Comparison of ENCODE assay signal across 11 cellular contexts in genomic region chr2:20103514-20103913, GRCh38. TPM values are rescaled to one million over a fixed set of nuclear protein-coding genes. Genes with fewer than 3 reads are reported as not detected.
A peak's percentile ranks its signal among the peaks of the same experiment; 100 is the strongest.
DNase-seq lines count a peak whose midpoint lies in the region; ATAC-seq and TF ChIP-seq lines count a peak whose summit lies in the region.
"Had no signal": no experiment of that assay in that cellular context is flagged by ENCODE, and none has a peak within 500 bp of the region (broad histone marks: within the 10 kb centered on the region; RNA-seq: fewer than 3 reads in every experiment).

No MANE protein-coding gene starts in this region.

- CTCF ChIA-PET in AG04449 (lab: Yijun Ruan, JAX) (interaction anchor here (0.8 to 8.0 kb wide), 18 partner anchors 8 to 220 kb away, joined by 3 to 93 read pairs (median 4); partner anchors contain the start of genes MATN3 and SDC1), PC-9 (lab: Charles Lee) (interaction anchor here (0.6 kb wide), 1 partner anchor 129 kb away, joined by 4 read pairs; no protein-coding TSS in a partner anchor)

- H3K27me3 Mint-ChIP-seq in GM23338 (ENCODE audit: insufficient read depth, low read depth, poor library complexity) = peaks cover 21% of the 10 kb centered on the region

- H3K4me3 Mint-ChIP-seq in GM23338 = no peak overlapping the region
- H3K4me3 Mint-ChIP-seq: activated T-helper 17 cell treated with anti-CD3 and anti-CD28 coated beads, Interleukin-2, amount 50 U/mL, for 72 hours; natural killer cell; T-cell had no signal

- no peaks in the 10 kb centered on the region for H3K36me3 ChIP-seq in GM23338 (ENCODE audit: insufficient read depth)
- no peaks in the 10 kb centered on the region for H3K36me3 ChIP-seq in PC-9 (ENCODE audit: low read depth)

- peaks cover 6% of the 10 kb centered on the region; the same call in 1 of the 3 replicates for H3K36me3 Mint-ChIP-seq in GM23338 (ENCODE audit: low read depth)
- H3K36me3 Mint-ChIP-seq: natural killer cell had no signal

- H3F3A ChIP-seq in GM23338 (replicated peaks; ENCODE audit: low read depth) (no peaks in the 10 kb centered on the region), PC-9 (ENCODE audit: insufficient read depth, low read depth) (no peaks in the 10 kb centered on the region)

- H3K4me1 Mint-ChIP-seq in GM23338 = peaks cover 3% of the 10 kb centered on the region
- H3K4me1 Mint-ChIP-seq: activated T-helper 17 cell treated with anti-CD3 and anti-CD28 coated beads, Interleukin-2, amount 50 U/mL, for 72 hours had no signal

- peaks cover 7% of the 10 kb centered on the region for H3K9me3 Mint-ChIP-seq in GM23338
- H3K9me3 Mint-ChIP-seq: natural killer cell had no signal

- no peak for DNase-seq in AG04449 (ENCODE audit: low read depth, low spot score)
- peak; percentile 30 for DNase-seq in GM23338 (ENCODE audit: low spot score)
- DNase-seq in PC-9 = no peak
- DNase-seq in fibroblast of the aortic adventitia (ENCODE audit: low read depth) = no peak
- DNase-seq in stimulated activated CD4-positive, alpha-beta T cell treated with anti-CD3 and anti-CD28 coated beads, Interleukin-2, amount 100 ng/mL, for 24 hours = no peak
- DNase-seq in NCI-H2081 (lab: John Stamatoyannopoulos, UW) = no peak
- no peak for DNase-seq in dorsolateral prefrontal cortex
- DNase-seq: natural killer cell, T-cell had no signal

- H4K20me1 ChIP-seq in GM23338 (replicated peaks; ENCODE audit: insufficient read depth) = no peaks in the 10 kb centered on the region
- no peaks in the 10 kb centered on the region for H4K20me1 ChIP-seq in PC-9 (ENCODE audit: insufficient read depth)

- no peaks in the 10 kb centered on the region for H3K9me2 ChIP-seq in GM23338 (ENCODE audit: insufficient read depth)
- H3K9me2 ChIP-seq in PC-9 (ENCODE audit: insufficient read depth) = no peaks in the 10 kb centered on the region

- H3K4me2 ChIP-seq in GM23338 (no peak overlapping the region), PC-9 (no peak overlapping the region)

- no TSS peak for BruUV-seq in PC-9 (replicated peaks; lab: Mats Ljungman, UMichigan)

- ATAC-seq in GM23338 = no peak
- ATAC-seq in HG02870 (IDR thresholded peaks at IDR 0.05; ENCODE audit: unreplicated experiment) = no peak
- ATAC-seq: activated T-helper 17 cell treated with anti-CD3 and anti-CD28 coated beads, Interleukin-2, amount 50 U/mL, for 72 hours; natural killer cell; T-cell had no signal

- H3K4me3 ChIP-seq in AG04449 (ENCODE audit: low read depth, low read length) = no peak overlapping the region
- H3K4me3 ChIP-seq in GM23338 = no peak overlapping the region
- H3K4me3 ChIP-seq in PC-9 = no peak overlapping the region
- no peak overlapping the region for H3K4me3 ChIP-seq in fibroblast of the aortic adventitia (ENCODE audit: low read depth, low read length)
- no peak overlapping the region for H3K4me3 ChIP-seq in dorsolateral prefrontal cortex

- no peak overlapping the region for H2AFZ ChIP-seq in GM23338
- H2AFZ ChIP-seq in PC-9 = no peak overlapping the region

- intact Hi-C loops in PC-9 (cut with micrococcal nuclease; ENCODE audit: unreplicated experiment) = loop anchor here (1.0 to 10.0 kb wide), 2 partner anchors 188 to 541 kb away; no protein-coding TSS in a partner anchor
- intact Hi-C loops in dorsolateral prefrontal cortex (cut with DNase I) = no loop called here

- POLR2A ChIA-PET in AG04449 (lab: Yijun Ruan, JAX) (no interaction called here), PC-9 (lab: Charles Lee; ENCODE audit: unreplicated experiment) (no interaction called here)

- no peak overlapping the region for H3K27ac Mint-ChIP-seq in GM23338
- H3K27ac Mint-ChIP-seq: activated T-helper 17 cell treated with anti-CD3 and anti-CD28 coated beads, Interleukin-2, amount 50 U/mL, for 72 hours; natural killer cell; T-cell had no signal

- H3K9me3 ChIP-seq in PC-9 (ENCODE audit: insufficient read depth, low read depth) = no peaks in the 10 kb centered on the region; the same call in 1 of the 2 replicates

- TF ChIP-seq CTCF in AG04449 (IDR thresholded peaks at IDR 0.05; ENCODE audit: insufficient read depth, low read length, missing control alignments) (peak; percentile 14), GM23338 (conservative IDR thresholded peaks at IDR 0.05; ENCODE audit: low read depth in 2 of 2) (peak; percentile 49 to 56; a peak in 3 of 4 replicates), PC-9 (conservative IDR thresholded peaks at IDR 0.05) (peak; percentile 68), fibroblast of the aortic adventitia (IDR thresholded peaks at IDR 0.05; ENCODE audit: insufficient read depth, low read length) (peak; percentile 23), dorsolateral prefrontal cortex (IDR thresholded peaks at IDR 0.05 in 54 of 56, conservative IDR thresholded peaks at IDR 0.05 in 2 of 56; ENCODE audit: low read depth in 1 of 56, partially characterized antibody in 56 of 56) (no peak)

- H3K4me1 ChIP-seq in GM23338 (ENCODE audit: insufficient read depth) (no peaks in the 10 kb centered on the region), PC-9 (replicated peaks; ENCODE audit: insufficient read depth) (peaks cover 17% of the 10 kb centered on the region)

- H3K27ac ChIP-seq in GM23338 (ENCODE audit: low read depth) (no peak overlapping the region), PC-9 (no peak overlapping the region), dorsolateral prefrontal cortex (no peak overlapping the region)

- H3K79me2 ChIP-seq in GM23338 (replicated peaks; ENCODE audit: insufficient read depth) (no peaks in the 10 kb centered on the region), PC-9 (ENCODE audit: low read depth) (no peaks in the 10 kb centered on the region)

- H3K27me3 ChIP-seq in GM23338 (ENCODE audit: insufficient read depth) = peaks cover 6% of the 10 kb centered on the region; the same call in 1 of the 2 replicates
- H3K27me3 ChIP-seq in PC-9 (ENCODE audit: insufficient read depth, low read depth) = no peaks in the 10 kb centered on the region
- peaks cover 0 to 29% (median 12%) of the 10 kb centered on the region in 45 donors for H3K27me3 ChIP-seq in dorsolateral prefrontal cortex

TF ChIP-seq in GM23338, 12 proteins besides CTCF, POLR2A, EP300 and RAD21 (continues in another document):
- no peak for TF ChIP-seq ZNF114 (CRISPR knock-in tag; IDR thresholded peaks at IDR 0.05)
- no peak for TF ChIP-seq EZH2phosphoT487 (IDR thresholded peaks at IDR 0.05; ENCODE audit: unreplicated experiment)
- TF ChIP-seq ETS1 (IDR thresholded peaks at IDR 0.05) = no peak
- TF ChIP-seq NANOG (IDR thresholded peaks at IDR 0.05; ENCODE audit: borderline replicate concordance) = no peak
- TF ChIP-seq ZNF331 (CRISPR knock-in tag; IDR thresholded peaks at IDR 0.05; ENCODE audit: low read depth) = no peak
- TF ChIP-seq JUNB (IDR thresholded peaks at IDR 0.05; ENCODE audit: unreplicated experiment) = no peak
- no peak for TF ChIP-seq EZH2 (IDR thresholded peaks at IDR 0.05; ENCODE audit: low read depth, unreplicated experiment)
- no peak for TF ChIP-seq CREB1 (CRISPR knock-in tag; IDR thresholded peaks at IDR 0.05; ENCODE audit: low read depth)

RNA-seq across cellular contexts. Expression of gene LAPTM4A, which starts 52.1 kb away (rescaled TPM):
- total RNA-seq in GM23338 (2014; rRNA removed; shearing (Covaris generic)) = 123 and 157 TPM in 2 replicates
- 199 and 214 TPM in 2 replicates for polyA plus RNA-seq in GM23338 (2016; fragmentation: Nextera tagmentation; extraction: Ambion mirVana)
- total RNA-seq in PC-9 (2021) (96.6 and 125 TPM in 2 replicates), fibroblast of the aortic adventitia (ENCODE audit: low replicate concordance) (90.2 and 251 TPM in 2 replicates), dorsolateral prefrontal cortex (100 to 1,000 TPM in 2 of 120 experiments, 10 to 100 TPM in 118; 41.8 to 105 (median 65.3) TPM)

Comparison
In these comparisons a context has a peak if more than half of its experiments do, and no peak if none do; other contexts are left out.
1. CTCF ChIP-seq: peak in AG04449 (single experiment), GM23338 (2 of 2), PC-9 (single experiment) and fibroblast of the aortic adventitia (single experiment); none in dorsolateral prefrontal cortex (0 of 56).